Comparison of ENCODE assay signal across 22 cellular contexts in genomic region chr9:120541921-120542320, GRCh38.
"Had no signal": no experiment of that assay in that cellular context is flagged by ENCODE, and none has a peak within 500 bp of the region (broad histone marks: within the 10 kb centered on the region; RNA-seq: fewer than 3 reads in every experiment).

No MANE protein-coding gene starts in this region.

- DNase-seq: dermis blood vessel endothelial cell; effector CD8-positive, alpha-beta T cell; effector memory CD8-positive, alpha-beta T cell; erythroblast; esophagus squamous epithelium; foreskin fibroblast; foreskin melanocyte; gastrocnemius medialis; glutamatergic neuron; head of caudate nucleus; heart right ventricle; hippocampal formation; left cardiac atrium; left lung; left ventricle myocardium superior; lower lobe of right lung; mesenchymal stem cell; mucosa of descending colon had no signal

- H3K9me3 ChIP-seq: esophagus squamous epithelium, gastrocnemius medialis, heart right ventricle, left lung, lower lobe of right lung, mucosa of descending colon had no signal

- H3K4me1 ChIP-seq: left lung, lower lobe of right lung had no signal

- H3K9me3 Mint-ChIP-seq: effector memory CD8-positive, alpha-beta T cell; mesothelial cell of epicardium had no signal

- H3K27ac Mint-ChIP-seq: effector memory CD8-positive, alpha-beta T cell; mesothelial cell of epicardium had no signal

- H3K27ac ChIP-seq: coronary artery, epithelial cell of prostate, esophagus squamous epithelium, gastrocnemius medialis, heart right ventricle, left lung, lower lobe of right lung had no signal

- H3K4me3 Mint-ChIP-seq: effector memory CD8-positive, alpha-beta T cell; mesothelial cell of epicardium had no signal

- H3K27me3 Mint-ChIP-seq: effector memory CD8-positive, alpha-beta T cell had no signal

- H3K4me3 ChIP-seq: coronary artery, esophagus squamous epithelium, gastrocnemius medialis, heart right ventricle, left lung, lower lobe of right lung, mucosa of descending colon had no signal

- H3K4me1 Mint-ChIP-seq: mesothelial cell of epicardium had no signal

- ATAC-seq: effector memory CD8-positive, alpha-beta T cell; esophagus mucosa; gastrocnemius medialis; heart right ventricle; left cardiac atrium; left lung; left ventricle myocardium superior; lower lobe of right lung; mucosa of descending colon had no signal

- H3K27me3 ChIP-seq: esophagus squamous epithelium, gastrocnemius medialis, heart right ventricle, left lung had no signal
